In the genomic region with DNA sequence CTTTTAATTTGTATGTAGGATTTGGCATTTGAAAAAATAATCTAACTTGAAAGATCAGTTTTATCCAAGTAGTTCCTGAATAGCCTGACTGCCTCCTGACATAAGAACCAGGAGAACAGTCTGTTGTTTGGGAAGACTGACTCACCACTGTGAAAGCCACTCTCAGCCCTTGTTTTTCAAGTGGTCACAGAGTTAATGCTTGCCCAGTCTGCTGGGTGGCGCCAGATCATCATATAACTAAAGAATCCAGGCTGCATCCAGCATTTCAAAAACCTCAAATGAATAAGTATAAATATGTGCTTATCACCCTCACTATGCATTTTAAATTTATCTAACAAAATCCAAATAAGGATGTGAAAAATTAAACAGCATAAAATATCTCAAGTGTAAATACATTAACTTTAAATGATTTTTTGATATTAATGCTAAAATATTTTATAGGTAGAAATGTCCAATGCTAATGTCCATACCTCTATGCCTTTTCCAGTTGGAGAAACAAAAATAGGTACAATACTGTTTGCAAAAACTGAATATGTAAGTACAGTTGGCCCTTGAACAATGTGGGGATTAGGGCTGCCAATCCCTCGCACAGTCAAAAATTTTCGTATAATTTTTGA, we compare ENCODE assay signal across 8 cellular contexts. TPM values are rescaled to one million over a fixed set of nuclear protein-coding genes. Genes with fewer than 3 reads are reported as not detected.
DNase-seq lines count a peak whose midpoint lies in the region; ATAC-seq and TF ChIP-seq lines count a peak whose summit lies in the region.

No MANE protein-coding gene starts in this region.

- H3K27ac ChIP-seq in cardiac muscle cell = no peak overlapping the region
- H3K27ac ChIP-seq in SU-DHL-6 (ENCODE audit: low read depth, low read length) = no peak overlapping the region
- H3K27ac ChIP-seq in prostate gland = no peak overlapping the region

- H3K9me2 ChIP-seq in SU-DHL-6 (replicated peaks; ENCODE audit: insufficient read depth, low read length) = no peaks in the 10 kb centered on the region

- no peak overlapping the region for H3K4me2 ChIP-seq in SU-DHL-6 (ENCODE audit: low read depth, low read length, poor library complexity, severe bottlenecking)

- ATAC-seq in Right ventricle myocardium inferior = no peak

- H3K9ac ChIP-seq in SU-DHL-6 (ENCODE audit: low read length) = no peak overlapping the region

- no peak for TF ChIP-seq POLR2A in prostate gland (IDR thresholded peaks at IDR 0.05)

- H3K9me3 ChIP-seq in cardiac muscle cell (ENCODE audit: low read depth) = no peaks in the 10 kb centered on the region
- no peaks in the 10 kb centered on the region for H3K9me3 ChIP-seq in SU-DHL-6 (ENCODE audit: insufficient read depth, low read length)
- no peaks in the 10 kb centered on the region for H3K9me3 ChIP-seq in prostate gland

- TF ChIP-seq CTCF in cardiac muscle cell (IDR thresholded peaks at IDR 0.05; ENCODE audit: low read depth, low read length) (peak; percentile 42), SU-DHL-6 (IDR thresholded peaks at IDR 0.05; ENCODE audit: insufficient read depth, low read length, poor library complexity, severe bottlenecking) (peak; percentile 16), prostate gland (IDR thresholded peaks at IDR 0.05) (peak in 2 of 4 experiments; percentile 20 to 47)

- H3K27me3 ChIP-seq in cardiac muscle cell (no peaks in the 10 kb centered on the region), SU-DHL-6 (ENCODE audit: low read length) (no peaks in the 10 kb centered on the region), prostate gland (replicated peaks; ENCODE audit: insufficient read depth) (no peaks in the 10 kb centered on the region)

- H3F3A ChIP-seq in SU-DHL-6 (ENCODE audit: insufficient read depth) = no peaks in the 10 kb centered on the region

- H3K4me1 ChIP-seq in cardiac muscle cell (ENCODE audit: low read depth) (no peaks in the 10 kb centered on the region), prostate gland (replicated peaks) (no peaks in the 10 kb centered on the region)

- no peaks in the 10 kb centered on the region for H3K79me2 ChIP-seq in SU-DHL-6 (ENCODE audit: insufficient read depth, low read length)

- DNase-seq in cardiac muscle cell (ENCODE audit: low read depth in 1 of 2, low spot score in 1 of 2) (peak; percentile 64 to 82), Right ventricle myocardium inferior (ENCODE audit: missing footprints) (no peak), NCI-H1092 treated with DMSO at 0.1 percent for 48 hours (lab: John Stamatoyannopoulos, UW) (peak; percentile 19), glomerular endothelial cell (ENCODE audit: extremely low read depth, low read depth, low spot score) (peak; percentile 3), prostate gland (ENCODE audit: low spot score) (peak; percentile 24), cerebellum (ENCODE audit: low spot score) (no peak), posterior vena cava (ENCODE audit: low spot score) (no peak)

- 66% methylated on average over 3 of the region's 3 CpGs for WGBS in prostate gland

- H2AFZ ChIP-seq in SU-DHL-6 (ENCODE audit: low read depth, low read length, severe bottlenecking) = no peak overlapping the region

- no peak overlapping the region for H3K4me3 ChIP-seq in cardiac muscle cell
- H3K4me3 ChIP-seq in SU-DHL-6 (ENCODE audit: insufficient read depth, low read length, poor library complexity, severe bottlenecking) = no peak overlapping the region
- no peak overlapping the region for H3K4me3 ChIP-seq in prostate gland

- no peaks in the 10 kb centered on the region for H4K20me1 ChIP-seq in SU-DHL-6 (ENCODE audit: low read depth, low read length)

- H3K36me3 ChIP-seq in cardiac muscle cell (no peaks in the 10 kb centered on the region), SU-DHL-6 (ENCODE audit: low read length) (no peaks in the 10 kb centered on the region), prostate gland (no peaks in the 10 kb centered on the region)

- intact Hi-C loops in Right ventricle myocardium inferior (cut with DNase I) = loop anchor here (5.0 to 10.0 kb wide), 2 partner anchors 278 to 475 kb away; no protein-coding TSS in a partner anchor
- intact Hi-C loops in prostate gland (cut with DNase I) = no loop called here
- intact Hi-C loops in posterior vena cava (cut with DNase I) = loop anchor here in 1 of 2 donors (10.0 kb wide), 1 partner anchor 478 kb away; no protein-coding TSS in a partner anchor

RNA-seq across cellular contexts. Expression of gene ZBBX, which starts 26.9 kb away (rescaled TPM):
- total RNA-seq in cardiac muscle cell = 2.3 and 2.9 TPM in 2 replicates
- 2.5 and 2.9 TPM in 2 replicates for polyA plus RNA-seq in cardiac muscle cell
- not detected for total RNA-seq in Right ventricle myocardium inferior
- total RNA-seq in glomerular endothelial cell = 0.47 TPM in 1 of 2 replicates, not detected in the other
- total RNA-seq in prostate gland = 1 to 10 TPM in 1 of 2 donors, not detected in 1; 3.0 TPM
- 8.9 TPM for total RNA-seq in cerebellum
- total RNA-seq in posterior vena cava = not detected

Comparison
In these comparisons a context has a peak if more than half of its experiments do, and no peak if none do; other contexts are left out.
1. DNase-seq: peak in cardiac muscle cell (2 of 2), NCI-H1092 treated with DMSO at 0.1 percent for 48 hours (single experiment), glomerular endothelial cell (single experiment) and prostate gland (single experiment); none in Right ventricle myocardium inferior (single experiment), cerebellum (single experiment) and posterior vena cava (single experiment).